In the genomic region with DNA sequence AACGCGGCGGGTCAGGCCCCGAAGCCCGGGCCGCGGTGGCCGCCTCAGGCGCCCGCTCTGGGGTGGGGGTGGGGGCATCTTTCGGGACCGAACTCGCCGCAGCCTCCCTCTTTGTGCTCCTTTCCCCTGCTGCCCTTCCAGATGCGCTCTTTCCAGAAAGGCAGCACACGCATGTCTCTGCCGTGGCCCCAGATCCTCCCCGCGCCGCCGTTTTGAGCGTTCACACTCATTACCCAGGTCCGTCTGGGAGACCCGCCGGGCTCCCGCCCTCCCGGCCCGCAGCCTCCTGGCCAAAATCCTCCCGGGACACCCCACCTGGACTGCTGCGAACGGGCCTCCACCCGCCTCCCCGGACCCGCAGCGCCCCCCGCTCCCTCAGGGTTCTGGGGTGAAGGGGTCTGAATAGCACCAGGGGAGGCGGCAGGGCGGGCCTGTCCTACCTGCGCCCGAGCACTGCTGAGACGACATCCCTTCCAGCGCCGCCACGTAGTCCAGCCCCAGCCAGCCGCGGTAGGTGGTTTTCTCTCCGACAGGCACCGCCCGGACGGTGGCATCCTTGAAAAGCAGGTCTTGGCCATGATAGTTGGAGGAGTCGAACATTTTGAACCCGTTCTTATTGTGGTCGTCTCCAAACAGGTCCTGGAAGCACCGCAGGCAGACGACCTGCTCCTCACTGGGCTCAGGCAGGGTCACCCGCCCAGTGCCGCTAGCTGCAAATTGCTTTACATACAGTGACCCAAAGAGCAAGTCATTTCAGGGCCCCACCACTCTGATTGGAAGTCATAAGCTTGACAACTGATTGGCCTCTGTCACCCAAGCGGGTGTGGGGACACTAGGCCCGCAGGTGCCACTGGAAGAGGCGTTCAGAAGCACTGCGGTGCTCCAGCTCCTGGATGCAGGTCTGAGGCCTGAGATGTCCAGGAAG, we compare ENCODE assay signal across 8 cellular contexts. TPM values are rescaled to one million over a fixed set of nuclear protein-coding genes. Genes with fewer than 3 reads are reported as not detected.
DNase-seq lines count a peak whose midpoint lies in the region; ATAC-seq and TF ChIP-seq lines count a peak whose summit lies in the region.

No MANE protein-coding gene starts in this region.

- peak overlapping the region; percentile 69 for H3K27ac Mint-ChIP-seq in activated B cell treated with CpG ODN at 0.5 μM for 24 hours
- peak overlapping the region; percentile 75 for H3K27ac Mint-ChIP-seq in osteocyte (ENCODE audit: unreplicated experiment)

- intact Hi-C loops in activated B cell treated with CpG ODN at 0.5 μM for 24 hours (cut with micrococcal nuclease), result loop anchor here (1.0 to 2.0 kb wide), 3 partner anchors 20 to 26 kb away; a partner anchor contains a TSS

- H3K36me3 Mint-ChIP-seq in activated B cell treated with CpG ODN at 0.5 μM for 24 hours (ENCODE audit: low read depth) (peaks cover 1% of the 10 kb centered on the region), osteocyte (ENCODE audit: unreplicated experiment) (peaks cover 2% of the 10 kb centered on the region)

- H3K4me1 Mint-ChIP-seq in activated B cell treated with CpG ODN at 0.5 μM for 24 hours, result peaks cover 11% of the 10 kb centered on the region
- H3K4me1 Mint-ChIP-seq in osteocyte (ENCODE audit: unreplicated experiment), result peaks cover 6% of the 10 kb centered on the region

- ATAC-seq in activated B cell treated with CpG ODN at 0.5 μM for 24 hours (ENCODE audit: low read depth), result peak; percentile 8
- peak; percentile 38 for ATAC-seq in esophagus mucosa
- ATAC-seq in HG02970 (IDR thresholded peaks at IDR 0.05; ENCODE audit: low FRiP score, unreplicated experiment), result no peak

- POLR2A ChIA-PET in activated B cell treated with CpG ODN at 0.5 μM for 24 hours (lab: Charles Lee), result interaction anchor here (1.0 to 5.0 kb wide), 3 partner anchors 13 to 26 kb away, joined by 3 to 91 read pairs (median 50); a partner anchor contains a TSS

- in situ Hi-C loops in GM13976 (cut with MboI; ENCODE audit: low sequenced_read_pairs, unreplicated experiment), result loop anchor here (25.0 kb wide), 1 partner anchor 184 kb away; no protein-coding TSS in a partner anchor

- TF ChIP-seq CTCF in activated B cell treated with CpG ODN at 0.5 μM for 24 hours (IDR thresholded peaks at IDR 0.05), result no peak
- TF ChIP-seq CTCF in osteocyte (IDR thresholded peaks at IDR 0.05), result no peak
- TF ChIP-seq CTCF in GM13976 (IDR thresholded peaks at IDR 0.05; ENCODE audit: borderline replicate concordance, control extremely low read depth, extremely low read depth, insufficient read depth, missing control alignments), result no peak

- DNase-seq in activated T-cell treated with anti-CD3 and anti-CD28 coated beads for 24 hours (ENCODE audit: low read depth) (peak; percentile 20), HuH-7.5 (ENCODE audit: low spot score) (peak; percentile 75), activated B cell treated with CpG ODN at 0.5 μM for 24 hours (no peak), osteocyte (ENCODE audit: extremely low spot score, unreplicated experiment) (no peak), GM13976 (ENCODE audit: low spot score) (no peak)
- DNase-seq in activated T-cell treated with anti-CD3 and anti-CD28 coated beads, Interleukin-2, amount 50 U/mL, for 1 hour, result no peak

- H3K27me3 Mint-ChIP-seq in activated B cell treated with CpG ODN at 0.5 μM for 24 hours, result peaks cover 7% of the 10 kb centered on the region
- no peaks in the 10 kb centered on the region for H3K27me3 Mint-ChIP-seq in osteocyte (ENCODE audit: unreplicated experiment)

- CTCF ChIA-PET in activated B cell treated with CpG ODN at 0.5 μM for 24 hours (lab: Charles Lee), result interaction anchor here (0.7 to 5.8 kb wide), 7 partner anchors 19 to 185 kb away, joined by 3 to 78 read pairs (median 7); a partner anchor contains a TSS

- peak overlapping the region; percentile 84 for H3K4me3 Mint-ChIP-seq in activated B cell treated with CpG ODN at 0.5 μM for 24 hours
- peak overlapping the region; percentile 78 for H3K4me3 Mint-ChIP-seq in osteocyte (ENCODE audit: unreplicated experiment)

- H3K9me3 Mint-ChIP-seq in activated B cell treated with CpG ODN at 0.5 μM for 24 hours, result no peaks in the 10 kb centered on the region
- H3K9me3 Mint-ChIP-seq in osteocyte (ENCODE audit: unreplicated experiment), result no peaks in the 10 kb centered on the region

RNA-seq across cellular contexts. Expression of a gene that starts 25.9 kb away (rescaled TPM):
- total RNA-seq in activated B cell treated with CpG ODN at 0.5 μM for 24 hours (50.0 and 61.5 TPM in 2 replicates), esophagus mucosa (2.8 TPM), osteocyte (1.4 and 1.9 TPM in 2 replicates)

RNA-seq across cellular contexts. Expression of a gene that starts 35.1 kb away (rescaled TPM):
- total RNA-seq in activated B cell treated with CpG ODN at 0.5 μM for 24 hours (1.8 and 2.0 TPM in 2 replicates), esophagus mucosa (3.7 TPM), osteocyte (7.9 and 9.5 TPM in 2 replicates)

Comparison
In these comparisons a context has a peak if more than half of its experiments do, and no peak if none do; other contexts are left out.
1. DNase-seq: peak in activated T-cell treated with anti-CD3 and anti-CD28 coated beads for 24 hours (single experiment) and HuH-7.5 (single experiment); none in activated T-cell treated with anti-CD3 and anti-CD28 coated beads, Interleukin-2, amount 50 U/mL, for 1 hour (single experiment), activated B cell treated with CpG ODN at 0.5 μM for 24 hours (single experiment), osteocyte (single experiment) and GM13976 (single experiment).
2. RNA of a gene that starts 25.9 kb away (total RNA-seq): 50.0 to 61.5 TPM in activated B cell treated with CpG ODN at 0.5 μM for 24 hours; 2.8 TPM in esophagus mucosa (single experiment) and 1.4 to 1.9 TPM in osteocyte; every median in the first group is over 10 times any median in the second.